In the genomic region with DNA sequence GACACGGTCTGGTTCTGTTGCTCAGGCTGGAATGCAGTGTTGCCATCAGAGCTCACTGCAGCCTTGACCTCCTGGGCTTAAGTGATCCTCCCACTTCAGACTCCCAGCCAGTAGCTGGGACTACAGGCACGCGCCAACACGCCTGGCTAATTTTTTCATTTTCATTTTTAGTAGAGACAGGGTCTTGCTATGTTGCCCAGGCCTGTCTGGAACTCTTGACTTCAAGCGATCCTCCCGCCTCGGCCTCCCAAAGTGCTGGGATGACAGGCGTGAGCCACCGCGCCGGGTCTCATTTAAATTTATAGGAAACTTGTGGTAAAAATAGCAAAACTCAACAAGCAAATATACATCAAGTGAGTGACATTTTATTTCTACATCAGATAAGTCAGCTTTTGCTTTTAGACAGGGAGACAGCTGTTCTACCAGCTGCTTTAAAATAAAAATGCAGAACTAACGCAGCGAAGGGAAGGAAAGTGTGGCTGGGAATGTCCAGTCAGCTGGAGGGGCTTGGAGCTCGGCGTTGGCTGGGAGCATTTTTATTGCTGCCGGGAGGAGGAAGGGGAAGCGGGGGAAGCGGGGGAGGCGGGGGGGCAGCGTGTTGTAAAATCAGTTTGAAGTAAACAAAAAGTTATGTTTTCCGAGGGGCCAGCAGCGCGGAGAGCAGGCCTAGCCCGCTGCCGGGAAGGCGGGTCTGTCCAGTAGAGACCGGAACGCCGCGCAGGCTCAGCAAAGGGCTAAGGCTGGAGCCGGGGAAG, we compare ENCODE assay signal across 8 cellular contexts. TPM values are rescaled to one million over a fixed set of nuclear protein-coding genes. Genes with fewer than 3 reads are reported as not detected.
DNase-seq lines count a peak whose midpoint lies in the region; ATAC-seq and TF ChIP-seq lines count a peak whose summit lies in the region.

No MANE protein-coding gene starts in this region.

- peak overlapping the region; percentile 65 for H3K4me2 ChIP-seq in DND-41 (ENCODE audit: insufficient read depth, low read length)
- H3K4me2 ChIP-seq in fibroblast of lung (ENCODE audit: extremely low read depth, insufficient read depth, low read length) = peak overlapping the region; percentile 85

- H3K4me3 ChIP-seq in DND-41 (ENCODE audit: low read depth in 1 of 2, low read length in 2 of 2) (peak overlapping the region; percentile 75 to 90), fibroblast of lung (replicated peaks in 1 of 4; ENCODE audit: control extremely low read depth in 1 of 4, insufficient read depth in 1 of 4, low read depth in 3 of 4, low read length in 4 of 4) (peak overlapping the region; percentile 88 to 94 (median 90)), neutrophil (ENCODE audit: low read depth in 1 of 2, low read length in 1 of 2) (peak overlapping the region; percentile 94 to 96)

- no peaks in the 10 kb centered on the region for H3K9me3 Mint-ChIP-seq in activated B cell treated with CpG ODN at 0.5 μM for 24 hours

- no peaks in the 10 kb centered on the region for H3K9me3 ChIP-seq in DND-41 (ENCODE audit: insufficient read depth, low read length, severe bottlenecking)
- H3K9me3 ChIP-seq in fibroblast of lung (ENCODE audit: control insufficient read depth, insufficient read depth, low read depth, low read length) = no peaks in the 10 kb centered on the region
- H3K9me3 ChIP-seq in neutrophil = no peaks in the 10 kb centered on the region

- peaks cover 7% of the 10 kb centered on the region for H3K36me3 Mint-ChIP-seq in activated B cell treated with CpG ODN at 0.5 μM for 24 hours (ENCODE audit: low read depth)

- H3K4me1 ChIP-seq in DND-41 (ENCODE audit: insufficient read depth, low read length) (peaks cover 34% of the 10 kb centered on the region), fibroblast of lung (ENCODE audit: control insufficient read depth, extremely low read depth, insufficient read depth, low read length) (no peaks in the 10 kb centered on the region), neutrophil (ENCODE audit: control insufficient read depth in 1 of 2, insufficient read depth in 1 of 2, low read depth in 1 of 2, low read length in 1 of 2) (peaks cover 31 to 33% of the 10 kb centered on the region in 2 experiments)

- peak overlapping the region; percentile 81 for H3K9ac ChIP-seq in DND-41 (ENCODE audit: low read depth, low read length)
- H3K9ac ChIP-seq in fibroblast of lung (ENCODE audit: insufficient read depth, low read length) = peak overlapping the region; percentile 77

- H3K27ac ChIP-seq in DND-41 (ENCODE audit: low read length) (peak overlapping the region; percentile 87), fibroblast of lung (ENCODE audit: insufficient read depth, low read length) (peak overlapping the region; percentile 97), neutrophil (peak overlapping the region; percentile 99)

- H3K27me3 ChIP-seq in DND-41 (ENCODE audit: insufficient read depth, low read length, poor library complexity) (no peaks in the 10 kb centered on the region), fibroblast of lung (ENCODE audit: control insufficient read depth, insufficient read depth, low read length) (no peaks in the 10 kb centered on the region), neutrophil (no peaks in the 10 kb centered on the region)

- POLR2A ChIA-PET in activated B cell treated with CpG ODN at 0.5 μM for 24 hours (lab: Charles Lee) = interaction anchor here (0.5 to 2.2 kb wide), 12 partner anchors 8 to 1666 kb away, joined by 3 to 21 read pairs (median 4); a partner anchor contains a TSS

- no peak for ATAC-seq in DND-41 (ENCODE audit: insufficient read depth, low read depth)
- peak; percentile 40 for ATAC-seq in HG03064 (IDR thresholded peaks at IDR 0.05; ENCODE audit: low read depth, unreplicated experiment)
- ATAC-seq in activated B cell treated with CpG ODN at 0.5 μM for 24 hours (ENCODE audit: low read depth) = no peak
- ATAC-seq in GM21526 (IDR thresholded peaks at IDR 0.05; ENCODE audit: low FRiP score, unreplicated experiment) = no peak

- H3K79me2 ChIP-seq in DND-41 (ENCODE audit: insufficient read depth, low read length) (peaks cover 38% of the 10 kb centered on the region), fibroblast of lung (ENCODE audit: control insufficient read depth, insufficient read depth, low read length) (peaks cover 32% of the 10 kb centered on the region)

- no peaks in the 10 kb centered on the region for H4K20me1 ChIP-seq in DND-41 (ENCODE audit: insufficient read depth, low read length)
- H4K20me1 ChIP-seq in fibroblast of lung (ENCODE audit: control insufficient read depth, extremely low read depth, insufficient read depth, low read length) = no peaks in the 10 kb centered on the region

- H2AFZ ChIP-seq in DND-41 (ENCODE audit: low read depth, low read length) (peak overlapping the region; percentile 87), fibroblast of lung (ENCODE audit: low read length) (peak overlapping the region; percentile 88)

- H3K4me3 Mint-ChIP-seq in activated B cell treated with CpG ODN at 0.5 μM for 24 hours = peak overlapping the region; percentile 91

- peaks cover 17% of the 10 kb centered on the region for H3K4me1 Mint-ChIP-seq in activated B cell treated with CpG ODN at 0.5 μM for 24 hours

- DNase-seq in DND-41 (peak; percentile 22), activated B cell treated with CpG ODN at 0.5 μM for 24 hours (no peak), fibroblast of lung (ENCODE audit: low read depth in 2 of 2) (peak in 1 of 2 donors; percentile 40), NCI-H2107 (lab: John Stamatoyannopoulos, UW) (no peak), OCI-M2 (lab: John Stamatoyannopoulos, UW; ENCODE audit: unreplicated experiment) (no peak)

- H3K27me3 Mint-ChIP-seq in activated B cell treated with CpG ODN at 0.5 μM for 24 hours = no peaks in the 10 kb centered on the region

- CTCF ChIA-PET in activated B cell treated with CpG ODN at 0.5 μM for 24 hours (lab: Charles Lee) = interaction anchor here (0.9 kb wide), 1 partner anchor 61 kb away, joined by 5 read pairs; no protein-coding TSS in a partner anchor

- intact Hi-C loops in activated B cell treated with CpG ODN at 0.5 μM for 24 hours (cut with micrococcal nuclease) = loop anchor here (1.0 to 10.0 kb wide), 13 partner anchors 8 to 1871 kb away; a partner anchor contains a TSS

- H3K36me3 ChIP-seq in DND-41 (ENCODE audit: insufficient read depth, low read length) = peaks cover 6% of the 10 kb centered on the region; the same call in 1 of the 2 replicates
- H3K36me3 ChIP-seq in fibroblast of lung (ENCODE audit: control insufficient read depth, insufficient read depth, low read length) = peaks cover 2% of the 10 kb centered on the region
- H3K36me3 ChIP-seq in neutrophil = peaks cover 3% of the 10 kb centered on the region

- H3K27ac Mint-ChIP-seq in activated B cell treated with CpG ODN at 0.5 μM for 24 hours = peak overlapping the region; percentile 95

- TF ChIP-seq CTCF in DND-41 (IDR thresholded peaks at IDR 0.05; ENCODE audit: borderline replicate concordance, extremely low read depth, low read length, poor library complexity, severe bottlenecking) (no peak), activated B cell treated with CpG ODN at 0.5 μM for 24 hours (IDR thresholded peaks at IDR 0.05) (no peak), fibroblast of lung (conservative IDR thresholded peaks at IDR 0.05 in 1 of 2, IDR thresholded peaks at IDR 0.05 in 1 of 2; ENCODE audit: low read depth in 1 of 2, low read length in 2 of 2) (no peak), neutrophil (IDR thresholded peaks at IDR 0.05) (no peak)

RNA-seq across cellular contexts. Expression of a gene that starts 0.7 kb away (rescaled TPM):
- total RNA-seq in activated B cell treated with CpG ODN at 0.5 μM for 24 hours (19.8 and 21.1 TPM in 2 replicates), fibroblast of lung (34.2 and 37.0 TPM in 2 replicates)
- polyA plus RNA-seq in fibroblast of lung = 9.8 and 12.9 TPM in 2 replicates
- 7.7 and 11.6 TPM in 2 replicates for polyA plus RNA-seq in fibroblast of lung (2012)
- polyA minus RNA-seq in fibroblast of lung (ENCODE audit: low replicate concordance) = 1.3 and 6.0 TPM in 2 replicates
